Comparison of ENCODE assay signal across 26 cellular contexts in genomic region chr2:132667716-132668115, GRCh38. TPM values are rescaled to one million over a fixed set of nuclear protein-coding genes. Genes with fewer than 3 reads are reported as not detected.
DNase-seq lines count a peak whose midpoint lies in the region; ATAC-seq, FAIRE-seq and TF ChIP-seq lines count a peak whose summit lies in the region.
"Had no signal": no experiment of that assay in that cellular context is flagged by ENCODE, and none has a peak within 500 bp of the region (broad histone marks: within the 10 kb centered on the region; RNA-seq: fewer than 3 reads in every experiment).

No MANE protein-coding gene starts in this region.

- TF ChIP-seq CTCF in GM23338 (conservative IDR thresholded peaks at IDR 0.05; ENCODE audit: low read depth in 2 of 2) (no peak), astrocyte (IDR thresholded peaks at IDR 0.05; ENCODE audit: insufficient read depth, low read depth, low read length) (no peak), type B pancreatic cell (conservative IDR thresholded peaks at IDR 0.05) (no peak)

- H3K4me3 Mint-ChIP-seq in GM23338, result no peak overlapping the region
- peak overlapping the region; percentile 89 for H3K4me3 Mint-ChIP-seq in astrocyte (ENCODE audit: unreplicated experiment)
- peak overlapping the region; percentile 84 for H3K4me3 Mint-ChIP-seq in type B pancreatic cell
- H3K4me3 Mint-ChIP-seq: CD4-positive, CD25-positive, alpha-beta regulatory T cell; effector memory CD8-positive, alpha-beta T cell; natural killer cell; stimulated activated naive B cell treated with anti-CD40 and anti-IgM and Interleukin-4, amounts not matched to agents 10 μg/mL and 1 μg/mL and 100 μg/mL, for 72 hours had no signal

- DNase-seq in GM23338 (ENCODE audit: low spot score) (no peak), astrocyte (ENCODE audit: low read depth) (peak; percentile 52), type B pancreatic cell (ENCODE audit: extremely low spot score, unreplicated experiment) (no peak), RCC 7860 (ENCODE audit: low spot score) (no peak), activated T-cell treated with anti-CD3 and anti-CD28 coated beads for 4 hours (no peak), mucosa of gallbladder (ENCODE audit: low spot score) (no peak)
- DNase-seq: activated CD4-positive, alpha-beta T cell treated with anti-CD3 and anti-CD28 coated beads for 4 hours; AML-193; CD4-positive, CD25-positive, alpha-beta regulatory T cell; cortex of kidney; effector memory CD8-positive, alpha-beta T cell; lower lobe of right lung; natural killer cell; NCI-H2081 treated with DMSO at 0.1 percent for 48 hours; NCI-H69; Right ventricle myocardium superior; stimulated activated naive B cell treated with anti-CD40 and anti-IgM and Interleukin-4, amounts not matched to agents 10 μg/mL and 1 μg/mL and 100 μg/mL, for 72 hours; upper lobe of right lung had no signal

- ATAC-seq in GM23338, result no peak
- ATAC-seq: activated naive CD4-positive, alpha-beta T cell treated with anti-CD3 and anti-CD28 coated beads, Interleukin-2, amount 50 U/mL, for 72 hours; effector memory CD8-positive, alpha-beta T cell; lower lobe of right lung; natural killer cell; stimulated activated naive B cell treated with anti-CD40 and anti-IgM and Interleukin-4, amounts not matched to agents 10 μg/mL and 1 μg/mL and 100 μg/mL, for 72 hours; upper lobe of right lung had no signal

- no peaks in the 10 kb centered on the region for H3K79me2 ChIP-seq in GM23338 (replicated peaks; ENCODE audit: insufficient read depth)
- H3K79me2 ChIP-seq in astrocyte (ENCODE audit: insufficient read depth, low read length), result peaks cover 59% of the 10 kb centered on the region

- H3K9me3 ChIP-seq in astrocyte (ENCODE audit: insufficient read depth, low read depth, low read length), result no peaks in the 10 kb centered on the region
- no peaks in the 10 kb centered on the region for H3K9me3 ChIP-seq in iPS-15b (ENCODE audit: control insufficient read depth, insufficient read depth, low read length)
- H3K9me3 ChIP-seq: HAP-1, lower lobe of right lung, pancreas, suprapubic skin, upper lobe of right lung had no signal

- no peaks in the 10 kb centered on the region for H3K9me2 ChIP-seq in GM23338 (ENCODE audit: insufficient read depth)

- H3F3A ChIP-seq in GM23338 (replicated peaks; ENCODE audit: low read depth), result no peaks in the 10 kb centered on the region

- H3K4me1 ChIP-seq in GM23338 (ENCODE audit: insufficient read depth) (peaks cover 22% of the 10 kb centered on the region), astrocyte (ENCODE audit: insufficient read depth, low read length) (peaks cover 17% of the 10 kb centered on the region), iPS-15b (ENCODE audit: control insufficient read depth, insufficient read depth, low read length) (no peaks in the 10 kb centered on the region)
- H3K4me1 ChIP-seq: HAP-1 had no signal

- H3K9me3 Mint-ChIP-seq in GM23338 (no peaks in the 10 kb centered on the region), astrocyte (ENCODE audit: unreplicated experiment) (no peaks in the 10 kb centered on the region), type B pancreatic cell (no peaks in the 10 kb centered on the region)
- H3K9me3 Mint-ChIP-seq: activated naive CD4-positive, alpha-beta T cell treated with anti-CD3 and anti-CD28 coated beads, Interleukin-2, amount 50 U/mL, for 72 hours; stimulated activated naive B cell treated with anti-CD40 and anti-IgM and Interleukin-4, amounts not matched to agents 10 μg/mL and 1 μg/mL and 100 μg/mL, for 72 hours had no signal

- H3K4me2 ChIP-seq in GM23338 (peak overlapping the region; percentile 93), astrocyte (ENCODE audit: low read length) (peak overlapping the region; percentile 90)

- FAIRE-seq in astrocyte (lab: Jason Lieb, UNC), result no peak
- FAIRE-seq in RCC 7860 (lab: Jason Lieb, UNC), result no peak
- FAIRE-seq: GM12891, pancreas had no signal

- H3K27ac ChIP-seq in GM23338 (ENCODE audit: low read depth), result no peak overlapping the region
- no peak overlapping the region for H3K27ac ChIP-seq in astrocyte (ENCODE audit: low read depth, low read length)
- H3K27ac ChIP-seq: lower lobe of right lung, pancreas, skin epidermis, suprapubic skin, upper lobe of right lung had no signal

- H3K9ac ChIP-seq in astrocyte (ENCODE audit: low read length), result peak overlapping the region; percentile 74
- H3K9ac ChIP-seq in iPS-15b (ENCODE audit: low read depth, low read length), result no peak overlapping the region

- peaks cover 69% of the 10 kb centered on the region for H3K27me3 ChIP-seq in GM23338 (ENCODE audit: insufficient read depth)
- no peaks in the 10 kb centered on the region for H3K27me3 ChIP-seq in astrocyte (ENCODE audit: insufficient read depth, low read length)
- peaks cover 49% of the 10 kb centered on the region for H3K27me3 ChIP-seq in iPS-15b (ENCODE audit: control insufficient read depth, insufficient read depth, low read length)

- no peaks in the 10 kb centered on the region for H4K20me1 ChIP-seq in GM23338 (replicated peaks; ENCODE audit: insufficient read depth)
- H4K20me1 ChIP-seq in astrocyte (ENCODE audit: insufficient read depth, low read length), result peaks cover 26% of the 10 kb centered on the region

- H3K36me3 ChIP-seq in GM23338 (ENCODE audit: insufficient read depth) (no peaks in the 10 kb centered on the region), astrocyte (ENCODE audit: insufficient read depth, low read length) (peaks cover 15% of the 10 kb centered on the region), iPS-15b (ENCODE audit: control insufficient read depth, insufficient read depth, low read length) (no peaks in the 10 kb centered on the region)
- H3K36me3 ChIP-seq: HAP-1, lower lobe of right lung, pancreas, suprapubic skin, upper lobe of right lung had no signal

- peaks cover 15% of the 10 kb centered on the region for H3K4me1 Mint-ChIP-seq in GM23338
- peaks cover 42% of the 10 kb centered on the region for H3K4me1 Mint-ChIP-seq in astrocyte (ENCODE audit: low read depth, unreplicated experiment)
- H3K4me1 Mint-ChIP-seq in type B pancreatic cell (ENCODE audit: unreplicated experiment), result peaks cover 50% of the 10 kb centered on the region
- H3K4me1 Mint-ChIP-seq: natural killer cell had no signal

- no peak overlapping the region for H2AFZ ChIP-seq in GM23338
- H2AFZ ChIP-seq in astrocyte (ENCODE audit: low read depth, low read length), result no peak overlapping the region

- no peak overlapping the region for H3K27ac Mint-ChIP-seq in GM23338
- H3K27ac Mint-ChIP-seq in astrocyte (ENCODE audit: unreplicated experiment), result no peak overlapping the region
- no peak overlapping the region for H3K27ac Mint-ChIP-seq in type B pancreatic cell
- H3K27ac Mint-ChIP-seq: activated naive CD4-positive, alpha-beta T cell treated with anti-CD3 and anti-CD28 coated beads, Interleukin-2, amount 50 U/mL, for 72 hours; CD4-positive, CD25-positive, alpha-beta regulatory T cell; effector memory CD8-positive, alpha-beta T cell; natural killer cell; stimulated activated naive B cell treated with anti-CD40 and anti-IgM and Interleukin-4, amounts not matched to agents 10 μg/mL and 1 μg/mL and 100 μg/mL, for 72 hours had no signal

- H3K4me3 ChIP-seq in GM23338, result peak overlapping the region; percentile 79
- peak overlapping the region; percentile 70 for H3K4me3 ChIP-seq in astrocyte (ENCODE audit: insufficient read depth, low read depth, low read length)
- peak overlapping the region; percentile 73 for H3K4me3 ChIP-seq in iPS-15b (ENCODE audit: low read depth, low read length)
- H3K4me3 ChIP-seq: HAP-1, lower lobe of right lung, upper lobe of right lung had no signal

- no peaks in the 10 kb centered on the region for H3K36me3 Mint-ChIP-seq in GM23338 (ENCODE audit: low read depth)
- no peaks in the 10 kb centered on the region for H3K36me3 Mint-ChIP-seq in astrocyte (ENCODE audit: low read depth, unreplicated experiment)
- no peaks in the 10 kb centered on the region for H3K36me3 Mint-ChIP-seq in type B pancreatic cell
- H3K36me3 Mint-ChIP-seq: CD4-positive, CD25-positive, alpha-beta regulatory T cell; natural killer cell had no signal

- H3K27me3 Mint-ChIP-seq in GM23338 (ENCODE audit: insufficient read depth, low read depth, poor library complexity), result peaks cover 48% of the 10 kb centered on the region
- H3K27me3 Mint-ChIP-seq in astrocyte (ENCODE audit: low read depth, unreplicated experiment), result no peaks in the 10 kb centered on the region
- peaks cover 57% of the 10 kb centered on the region for H3K27me3 Mint-ChIP-seq in type B pancreatic cell

TF ChIP-seq in GM23338, 12 proteins besides CTCF, POLR2A, EP300 and RAD21 (continues in another document):
- TF ChIP-seq REST (IDR thresholded peaks at IDR 0.05; ENCODE audit: unreplicated experiment), result no peak

RNA-seq across cellular contexts. Expression of gene LYPD1, which starts 2.3 kb away (rescaled TPM):
- 4.2 TPM in 2 replicates for total RNA-seq in GM23338 (2014; rRNA removed; shearing (Covaris generic))
- polyA plus RNA-seq in GM23338 (2016; fragmentation: Nextera tagmentation; extraction: Ambion mirVana), result 1.5 and 1.7 TPM in 2 replicates
- 51.1 and 61.6 TPM in 2 replicates for total RNA-seq in astrocyte
- total RNA-seq in type B pancreatic cell (ENCODE audit: low replicate concordance), result 8.2 and 33.9 TPM in 2 replicates
- total RNA-seq in mucosa of gallbladder, result 14.6 TPM
- total RNA-seq: activated naive CD4-positive, alpha-beta T cell treated with anti-CD3 and anti-CD28 coated beads, Interleukin-2, amount 50 U/mL, for 72 hours; CD4-positive, CD25-positive, alpha-beta regulatory T cell; mononuclear cell; natural killer cell; Right ventricle myocardium superior had no signal
- polyA plus RNA-seq: CD4-positive, CD25-positive, alpha-beta regulatory T cell had no signal
